In genomic region chr2:24836206-24836605, GRCh38 we compare ENCODE assay signal across 30 cellular contexts. TPM values are rescaled to one million over a fixed set of nuclear protein-coding genes. Genes with fewer than 3 reads are reported as not detected.
"Had no signal": no experiment of that assay in that cellular context is flagged by ENCODE, and none has a peak within 500 bp of the region (broad histone marks: within the 10 kb centered on the region; RNA-seq: fewer than 3 reads in every experiment).

No MANE protein-coding gene starts in this region.

- ATAC-seq: activated CD4-positive, alpha-beta T cell treated with anti-CD3 and anti-CD28 coated beads for 36 hours; activated CD4-positive, CD25-positive, alpha-beta regulatory T cell treated with anti-CD3 and anti-CD28 coated beads, Interleukin-2, amount 50 U/mL, for 24 hours; activated CD8-positive, alpha-beta memory T cell treated with anti-CD3 and anti-CD28 coated beads, Interleukin-2, amount 10 ng/mL, durations not matched to agents 7 days and 5 days; activated CD8-positive, alpha-beta T cell treated with anti-CD3 and anti-CD28 coated beads, Interleukin-2, amount 10 ng/mL, durations not matched to agents 7 days and 5 days; activated naive CD4-positive, alpha-beta T cell treated with anti-CD3 and anti-CD28 coated beads, Interleukin-2, amount 50 U/mL, for 72 hours; activated T-cell treated with anti-CD3 and anti-CD28 coated beads, Interleukin-2, amount 50 U/mL, for 72 hours; gastrocnemius medialis; T-helper 17 cell had no signal

- H3K4me3 ChIP-seq: ascending aorta, breast epithelium, cardiac muscle cell, coronary artery, dorsolateral prefrontal cortex, gastrocnemius medialis had no signal

- H3K9me3 ChIP-seq: ascending aorta, breast epithelium, gastrocnemius medialis had no signal

- DNase-seq: activated B cell treated with CpG ODN at 0.5 μM for 24 hours; activated CD4-positive, alpha-beta memory T cell treated with anti-CD3 and anti-CD28 coated beads for 36 hours; activated CD4-positive, alpha-beta T cell treated with anti-CD3 and anti-CD28 coated beads for 36 hours; activated CD4-positive, alpha-beta T cell treated with anti-CD3 and anti-CD28 coated beads, Interleukin-2, amount 10 ng/mL, durations not matched to agents 24 days and 14 days; activated CD8-positive, alpha-beta memory T cell treated with anti-CD3 and anti-CD28 coated beads, Interleukin-2, amount 10 ng/mL, durations not matched to agents 7 days and 5 days; activated CD8-positive, alpha-beta memory T cell treated with anti-CD3 and anti-CD28 coated beads, Interleukin-2, amount 50 U/mL, for 4 hours; activated CD8-positive, alpha-beta T cell treated with anti-CD3 and anti-CD28 coated beads, Interleukin-2, amount 10 ng/mL, durations not matched to agents 7 days and 5 days; activated gamma-delta T cell; activated naive CD4-positive, alpha-beta T cell; activated naive CD4-positive, alpha-beta T cell treated with anti-CD3 and anti-CD28 coated beads, Interleukin-2, amount 10 ng/mL, durations not matched to agents 7 days and 5 days; activated naive CD8-positive, alpha-beta T cell treated with anti-CD3 and anti-CD28 coated beads, Interleukin-2, amount 10 ng/mL, durations not matched to agents 7 days and 5 days; activated T-cell treated with anti-CD3 and anti-CD28 coated beads, Interleukin-2, amount 50 U/mL, for 1 hour; activated T-cell treated with anti-CD3 and anti-CD28 coated beads, Interleukin-2, amount 50 U/mL, for 72 hours; central memory CD4-positive, alpha-beta T cell; cerebellar nuclear complex; dorsolateral prefrontal cortex; effector memory CD4-positive, alpha-beta T cell; endodermal cell; foreskin fibroblast; gastrocnemius medialis; glutamatergic neuron; T-helper 1 cell; T-helper 17 cell; WERI-Rb-1 had no signal

- H3K27ac ChIP-seq: ascending aorta, cardiac muscle cell, coronary artery, gastrocnemius medialis, WERI-Rb-1 had no signal

- H3K36me3 ChIP-seq: cardiac muscle cell, gastrocnemius medialis had no signal

- H3K27me3 ChIP-seq: ascending aorta, breast epithelium, cardiac muscle cell, dorsolateral prefrontal cortex, gastrocnemius medialis had no signal

- H3K4me1 ChIP-seq: ascending aorta, breast epithelium, gastrocnemius medialis had no signal

RNA-seq across cellular contexts. Expression of gene CENPO, which starts 43.0 kb away (rescaled TPM):
- total RNA-seq: ascending aorta had no signal
